15 cellular contexts compared by ENCODE assay signal in the genomic region with DNA sequence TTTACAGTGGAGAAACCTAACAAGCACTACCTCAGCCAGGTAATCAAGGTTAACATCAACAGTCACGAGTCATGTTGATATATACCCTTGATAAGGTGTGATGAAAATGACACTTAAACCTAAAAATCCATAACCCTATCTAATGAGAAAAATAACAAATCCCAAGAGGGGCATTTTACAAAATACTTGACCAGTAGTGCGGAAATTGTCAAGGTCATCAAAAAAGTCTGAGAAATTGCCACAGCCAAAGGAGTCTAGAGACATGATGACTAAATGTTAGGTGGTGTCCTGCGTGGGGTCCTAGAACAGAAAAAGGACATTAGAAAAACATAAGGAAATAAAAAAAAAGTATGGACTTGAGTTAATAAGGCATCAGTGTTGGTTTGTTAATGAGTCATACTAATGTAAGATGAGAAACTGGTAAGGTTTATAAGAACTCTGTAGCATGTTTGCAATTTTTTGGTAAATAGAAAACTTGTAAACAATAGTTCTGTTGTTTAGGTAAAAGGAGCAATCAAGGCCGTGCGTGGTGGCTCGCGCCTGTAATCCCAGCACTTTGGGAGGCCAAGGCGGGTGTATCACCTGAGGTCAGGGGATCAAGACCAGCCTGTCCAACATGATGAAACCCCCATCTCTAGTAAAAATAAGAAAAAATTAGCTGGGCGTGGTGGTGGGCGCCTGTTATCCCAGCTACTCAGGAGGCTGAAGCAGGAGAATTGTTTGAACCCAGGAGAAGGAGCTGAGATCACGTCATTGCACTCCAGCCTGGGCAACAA. TPM values are rescaled to one million over a fixed set of nuclear protein-coding genes. Genes with fewer than 3 reads are reported as not detected.
A peak's percentile ranks its signal among the peaks of the same experiment; 100 is the strongest.
DNase-seq lines count a peak whose midpoint lies in the region; ATAC-seq and TF ChIP-seq lines count a peak whose summit lies in the region.
"Had no signal": no experiment of that assay in that cellular context is flagged by ENCODE, and none has a peak within 500 bp of the region (broad histone marks: within the 10 kb centered on the region; RNA-seq: fewer than 3 reads in every experiment).

No MANE protein-coding gene starts in this region.

- no peak overlapping the region for H3K9ac ChIP-seq in HCT116 (ENCODE audit: low read length)
- H3K9ac ChIP-seq: parathyroid adenoma had no signal

- RAD21 ChIA-PET in HCT116 (lab: Charles Lee; ENCODE audit: low non-redundant PET in 1 of 2, low total read pairs in 2 of 2, uncharacterized antibody in 2 of 2, unreplicated experiment in 2 of 2) = no interaction called here

- POLR2A ChIA-PET in CD4-positive, alpha-beta T cell (lab: Charles Lee) = interaction anchor here (0.7 kb wide), 1 partner anchor 45 kb away, joined by 3 read pairs; a partner anchor contains a TSS
- POLR2A ChIA-PET in HCT116 (lab: Charles Lee) (no interaction called here), activated B cell treated with CpG ODN at 0.5 μM for 24 hours (lab: Charles Lee) (interaction anchor here (0.7 kb wide), 1 partner anchor 73 kb away, joined by 5 read pairs; no protein-coding TSS in a partner anchor)

- no peak for TF ChIP-seq RAD21 in HCT116 (IDR thresholded peaks at IDR 0.05; ENCODE audit: low read depth)

- no peak overlapping the region for H3K27ac ChIP-seq in CD4-positive, alpha-beta T cell (ENCODE audit: low read depth, low read length)
- H3K27ac ChIP-seq in HCT116 (ENCODE audit: low read depth, low read length) = peak overlapping the region; percentile 32; the same call in 1 of the 2 replicates
- H3K27ac ChIP-seq: parathyroid adenoma had no signal

- H3K4me1 Mint-ChIP-seq in CD4-positive, alpha-beta T cell (ENCODE audit: low read depth) = peaks cover 27% of the 10 kb centered on the region
- H3K4me1 Mint-ChIP-seq in activated B cell treated with CpG ODN at 0.5 μM for 24 hours = peaks cover 37% of the 10 kb centered on the region
- H3K4me1 Mint-ChIP-seq in mesothelial cell of epicardium = peaks cover 13% of the 10 kb centered on the region

- H4K20me1 ChIP-seq in HCT116 (ENCODE audit: insufficient read depth) = no peaks in the 10 kb centered on the region

- BruUV-seq in HCT116 (replicated peaks; lab: Mats Ljungman, UMichigan) = no TSS peak

- no peak for DNase-seq in CD4-positive, alpha-beta T cell
- no peak for DNase-seq in HCT116 (ENCODE audit: low read depth, low spot score)
- DNase-seq in activated B cell treated with CpG ODN at 0.5 μM for 24 hours = no peak
- no peak for DNase-seq in mesothelial cell of epicardium (ENCODE audit: low spot score in 2 of 2, unreplicated experiment in 2 of 2)
- no peak for DNase-seq in omental fat pad (ENCODE audit: low spot score)
- DNase-seq in GM19240 (ENCODE audit: insufficient read length, low spot score) = no peak
- DNase-seq in cortex of kidney (lab: John Stamatoyannopoulos, UW) = no peak
- DNase-seq: DMS79 treated with DMSO at 0.1 percent for 48 hours, foreskin fibroblast, kidney glomerular epithelial cell, MM.1S, NCI-H510A treated with DMSO at 0.1 percent for 48 hours had no signal

- peak overlapping the region; percentile 95 for H3K27ac Mint-ChIP-seq in CD4-positive, alpha-beta T cell
- H3K27ac Mint-ChIP-seq in activated B cell treated with CpG ODN at 0.5 μM for 24 hours (peak overlapping the region; percentile 12), mesothelial cell of epicardium (peak overlapping the region; percentile 72)

- H2AFZ ChIP-seq in HCT116 (ENCODE audit: low read depth, low read length, poor library complexity, severe bottlenecking) = no peak overlapping the region
- H2AFZ ChIP-seq: parathyroid adenoma had no signal

- TF ChIP-seq POLR2A in HCT116 (IDR thresholded peaks at IDR 0.05; ENCODE audit: borderline replicate concordance, extremely low read depth, insufficient read depth, insufficient read length) = no peak

- H3K9me2 ChIP-seq in HCT116 (ENCODE audit: insufficient read depth) = no peaks in the 10 kb centered on the region

- H3K4me3 ChIP-seq in HCT116 (replicated peaks in 1 of 2; ENCODE audit: low read depth in 1 of 2, low read length in 2 of 2) = no peak overlapping the region

- no peak for ATAC-seq in CD4-positive, alpha-beta T cell (ENCODE audit: poor library complexity)
- ATAC-seq in HCT116 (no peak), activated B cell treated with CpG ODN at 0.5 μM for 24 hours (ENCODE audit: low read depth) (no peak), omental fat pad (ENCODE audit: low FRiP score) (no peak), GM21360 (IDR thresholded peaks at IDR 0.05; ENCODE audit: unreplicated experiment) (no peak)

- TF ChIP-seq CTCF in CD4-positive, alpha-beta T cell (IDR thresholded peaks at IDR 0.05) = no peak
- TF ChIP-seq CTCF in HCT116 (IDR thresholded peaks at IDR 0.05 in 2 of 3, conservative IDR thresholded peaks at IDR 0.05 in 1 of 3; ENCODE audit: borderline replicate concordance in 1 of 3, insufficient read depth in 1 of 3, low read depth in 2 of 3, low read length in 2 of 3) (no peak), activated B cell treated with CpG ODN at 0.5 μM for 24 hours (IDR thresholded peaks at IDR 0.05) (no peak), mesothelial cell of epicardium (IDR thresholded peaks at IDR 0.05; ENCODE audit: unreplicated experiment) (no peak), omental fat pad (IDR thresholded peaks at IDR 0.05) (no peak)

- intact Hi-C loops in CD4-positive, alpha-beta T cell (cut with DNase I, micrococcal nuclease) = loop anchor here in 1 of 2 experiments (5.0 kb wide), 2 partner anchors 341 to 576 kb away; a partner anchor contains a TSS
- intact Hi-C loops in HCT116 (cut with micrococcal nuclease) (no loop called here), activated B cell treated with CpG ODN at 0.5 μM for 24 hours (cut with micrococcal nuclease) (no loop called here)

- no peaks in the 10 kb centered on the region for H3K9me3 ChIP-seq in CD4-positive, alpha-beta T cell (ENCODE audit: control insufficient read depth, low read length)
- H3K9me3 ChIP-seq in HCT116 (ENCODE audit: control insufficient read depth in 1 of 2, insufficient read depth in 1 of 2, low read depth in 1 of 2, low read length in 2 of 2) = no peaks in the 10 kb centered on the region

- no peaks in the 10 kb centered on the region for H3K27me3 ChIP-seq in CD4-positive, alpha-beta T cell (ENCODE audit: control insufficient read depth, insufficient read depth, low read length)
- no peaks in the 10 kb centered on the region for H3K27me3 ChIP-seq in HCT116 (ENCODE audit: insufficient read depth, low read length)

- peaks cover 35% of the 10 kb centered on the region for H3K79me2 ChIP-seq in HCT116 (ENCODE audit: insufficient read depth, low read length)
- H3K79me2 ChIP-seq: parathyroid adenoma had no signal

- H3K36me3 Mint-ChIP-seq in CD4-positive, alpha-beta T cell (ENCODE audit: low read depth) = peaks cover 37% of the 10 kb centered on the region
- H3K36me3 Mint-ChIP-seq in activated B cell treated with CpG ODN at 0.5 μM for 24 hours (ENCODE audit: low read depth) (peaks cover 47% of the 10 kb centered on the region), mesothelial cell of epicardium (peaks cover 6% of the 10 kb centered on the region)

- H3K4me1 ChIP-seq in HCT116 (ENCODE audit: control insufficient read depth in 1 of 2, insufficient read depth in 2 of 2, low read length in 2 of 2) = peaks cover 0 to 15% of the 10 kb centered on the region in 2 experiments; a peak in 2 of 4 replicates

- CTCF ChIA-PET in CD4-positive, alpha-beta T cell (lab: Charles Lee) = interaction anchor here (0.6 kb wide), 1 partner anchor 1141 kb away, joined by 3 read pairs; no protein-coding TSS in a partner anchor
- CTCF ChIA-PET in HCT116 (lab: Charles Lee) = no interaction called here
- CTCF ChIA-PET in activated B cell treated with CpG ODN at 0.5 μM for 24 hours (lab: Charles Lee) = no interaction called here

- peaks cover 8 to 22% of the 10 kb centered on the region in 2 experiments; a peak in 3 of 4 replicates for H3K36me3 ChIP-seq in HCT116 (ENCODE audit: control insufficient read depth in 1 of 2, insufficient read depth in 2 of 2, low read length in 2 of 2)

- H3K4me2 ChIP-seq in HCT116 (ENCODE audit: low read length) = no peak overlapping the region

- no peaks in the 10 kb centered on the region for H3K9me3 Mint-ChIP-seq in CD4-positive, alpha-beta T cell
- no peaks in the 10 kb centered on the region for H3K9me3 Mint-ChIP-seq in activated B cell treated with CpG ODN at 0.5 μM for 24 hours
- no peaks in the 10 kb centered on the region for H3K9me3 Mint-ChIP-seq in mesothelial cell of epicardium

- no peak overlapping the region for H3K4me3 Mint-ChIP-seq in CD4-positive, alpha-beta T cell
- H3K4me3 Mint-ChIP-seq in activated B cell treated with CpG ODN at 0.5 μM for 24 hours = no peak overlapping the region
- H3K4me3 Mint-ChIP-seq in mesothelial cell of epicardium = no peak overlapping the region

- H3K27me3 Mint-ChIP-seq in CD4-positive, alpha-beta T cell = no peaks in the 10 kb centered on the region
- H3K27me3 Mint-ChIP-seq in activated B cell treated with CpG ODN at 0.5 μM for 24 hours = no peaks in the 10 kb centered on the region
- no peaks in the 10 kb centered on the region for H3K27me3 Mint-ChIP-seq in mesothelial cell of epicardium (ENCODE audit: low read depth)

RNA-seq across cellular contexts. Expression of a gene that starts 2.9 kb away (rescaled TPM):
- total RNA-seq in CD4-positive, alpha-beta T cell = 100 to 1,000 TPM; 417 to 536 TPM
- total RNA-seq in HCT116 (2021; ENCODE audit: unreplicated experiment) (360 TPM), activated B cell treated with CpG ODN at 0.5 μM for 24 hours (234 and 287 TPM in 2 replicates), mesothelial cell of epicardium (298 to 311 TPM (median 303 TPM) in 3 replicates), omental fat pad (100 to 1,000 TPM; 739 to 914 (median 804) TPM)
- polyA plus RNA-seq in HCT116 (2012) = 2,386 and 2,775 TPM in 2 replicates

RNA-seq across cellular contexts. Expression of a gene that starts 7.7 kb away (rescaled TPM):
- total RNA-seq in CD4-positive, alpha-beta T cell = under 1 TPM; 0.42 to 0.49 TPM
- total RNA-seq in HCT116 (2021; ENCODE audit: unreplicated experiment) (0.37 TPM), activated B cell treated with CpG ODN at 0.5 μM for 24 hours (193 and 219 TPM in 2 replicates), mesothelial cell of epicardium (0.07 to 0.42 TPM (median 0.20 TPM) in 3 replicates), omental fat pad (10 to 100 TPM in 3 of 4 donors, 1 to 10 TPM in 1; 7.7 to 18.7 (median 12.4) TPM)
- polyA plus RNA-seq in HCT116 (2012) = 0.02 and 0.07 TPM in 2 replicates
- total RNA-seq: T-helper 1 cell treated with Interleukin-12 subunit alpha and Interleukin-12 subunit beta and Interleukin-4 antibody, amounts not matched to agents 30 ng/mL and 1 ng/mL, for 36 hours had no signal

RNA-seq across cellular contexts. Expression of a gene that starts 14.0 kb away (rescaled TPM):
- total RNA-seq in CD4-positive, alpha-beta T cell = 10 to 100 TPM; 26.6 to 26.8 TPM
- total RNA-seq in HCT116 (2021; ENCODE audit: unreplicated experiment) = 40.8 TPM
- polyA plus RNA-seq in HCT116 (2012) = 34.5 and 38.0 TPM in 2 replicates
- 32.0 and 32.2 TPM in 2 replicates for total RNA-seq in activated B cell treated with CpG ODN at 0.5 μM for 24 hours
- 23.8 to 25.0 TPM (median 24.2 TPM) in 3 replicates for total RNA-seq in mesothelial cell of epicardium
- total RNA-seq in omental fat pad = 100 to 1,000 TPM in 1 of 4 donors, 10 to 100 TPM in 3; 26.4 to 101 (median 49.7) TPM

RNA-seq across cellular contexts. Expression of a gene that starts 14.3 kb away (rescaled TPM):
- 10 to 100 TPM; 50.9 to 51.4 TPM for total RNA-seq in CD4-positive, alpha-beta T cell
- 49.8 TPM for total RNA-seq in HCT116 (2021; ENCODE audit: unreplicated experiment)
- polyA plus RNA-seq in HCT116 (2012) = 37.5 and 40.9 TPM in 2 replicates
- 70.5 and 76.9 TPM in 2 replicates for total RNA-seq in activated B cell treated with CpG ODN at 0.5 μM for 24 hours
- total RNA-seq in mesothelial cell of epicardium = 60.8 to 63.0 TPM (median 61.6 TPM) in 3 replicates
- total RNA-seq in omental fat pad = 10 to 100 TPM; 49.3 to 60.8 (median 55.1) TPM

RNA-seq across cellular contexts. Expression of a gene that starts 45.2 kb away (rescaled TPM):
- total RNA-seq in CD4-positive, alpha-beta T cell = 1 to 10 TPM; 5.0 to 6.4 TPM
- 24.9 TPM for total RNA-seq in HCT116 (2021; ENCODE audit: unreplicated experiment)
- 11.1 and 12.6 TPM in 2 replicates for polyA plus RNA-seq in HCT116 (2012)
- total RNA-seq in activated B cell treated with CpG ODN at 0.5 μM for 24 hours = 16.8 and 17.1 TPM in 2 replicates
- 12.2 to 16.7 TPM (median 14.3 TPM) in 3 replicates for total RNA-seq in mesothelial cell of epicardium
- 10 to 100 TPM in 1 of 4 donors, 1 to 10 TPM in 3; 4.3 to 16.3 (median 5.5) TPM for total RNA-seq in omental fat pad

Comparison
In these comparisons a context has a peak if more than half of its experiments do, and no peak if none do; other contexts are left out.
1. H3K27ac Mint-ChIP-seq: peak in every context shown above with its lines; median percentile 95 in CD4-positive, alpha-beta T cell; 72 in mesothelial cell of epicardium; 12 in activated B cell treated with CpG ODN at 0.5 μM for 24 hours.